In the genomic region with DNA sequence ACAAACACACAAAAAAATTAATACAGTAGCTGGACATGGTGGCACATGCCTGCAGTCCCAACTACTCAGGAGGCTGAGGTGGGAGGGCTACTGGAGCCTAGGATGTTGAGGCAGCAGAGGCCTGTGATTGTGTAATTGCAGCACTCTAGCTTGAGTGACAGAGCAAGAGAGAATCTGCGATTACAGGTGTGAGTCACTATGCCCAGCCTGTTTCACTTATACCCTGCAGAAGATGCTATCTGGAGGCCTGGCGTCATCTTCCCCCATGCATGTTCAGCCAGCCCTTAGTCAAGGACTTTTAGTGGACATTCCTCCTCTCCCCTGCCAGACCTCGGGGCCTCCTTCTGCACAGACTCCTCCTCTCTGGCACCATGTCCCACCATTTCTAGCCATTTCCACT, we compare ENCODE assay signal across 12 cellular contexts. TPM values are rescaled to one million over a fixed set of nuclear protein-coding genes. Genes with fewer than 3 reads are reported as not detected.
DNase-seq lines count a peak whose midpoint lies in the region; ATAC-seq, FAIRE-seq and TF ChIP-seq lines count a peak whose summit lies in the region.
"Had no signal": no experiment of that assay in that cellular context is flagged by ENCODE, and none has a peak within 500 bp of the region (broad histone marks: within the 10 kb centered on the region; RNA-seq: fewer than 3 reads in every experiment).

No MANE protein-coding gene starts in this region.

- no peak for TF ChIP-seq RAD21 in K562 (CRISPR knock-in tag; conservative IDR thresholded peaks at IDR 0.05 in 1 of 2, IDR thresholded peaks at IDR 0.05 in 1 of 2)

- WGBS in K562 (ENCODE audit: insufficient coverage, low coverage, missing lambda C conversion rate): 9% methylated on average over 3 of the region's 3 CpGs
- 83% methylated on average over 3 of the region's 3 CpGs for WGBS in mesenchymal stem cell

- intact Hi-C loops in K562 (cut with micrococcal nuclease): no loop called here

- no peaks in the 10 kb centered on the region for H4K20me1 ChIP-seq in K562 (replicated peaks; ENCODE audit: control insufficient read depth, insufficient read depth, low read length)

- H3K9ac ChIP-seq in K562 (ENCODE audit: insufficient read depth in 1 of 2, low read depth in 2 of 2, low read length in 2 of 2) (no peak overlapping the region; a peak in 1 of 4 replicates), mesenchymal stem cell (ENCODE audit: low read length) (no peak overlapping the region)

- H3K9me1 ChIP-seq in K562 (ENCODE audit: control insufficient read depth, insufficient read depth, low read length): no peaks in the 10 kb centered on the region

- no peaks in the 10 kb centered on the region for H3K79me2 ChIP-seq in K562 (ENCODE audit: control insufficient read depth, insufficient read depth, low read length)

- H4K91ac ChIP-seq in mesenchymal stem cell (ENCODE audit: low read length): no peak overlapping the region

- H3K4me3 ChIP-seq in K562 (no peak overlapping the region), mesenchymal stem cell (ENCODE audit: insufficient read depth in 1 of 2, low read depth in 1 of 2, low read length in 2 of 2) (no peak overlapping the region)
- H3K4me3 ChIP-seq: sigmoid colon had no signal

- H3K23ac ChIP-seq in mesenchymal stem cell (ENCODE audit: low read length in 2 of 2): no peak overlapping the region

- no peak for FAIRE-seq in K562 (lab: Jason Lieb, UNC)

- no TSS peak for BruUV-seq in K562 (replicated peaks; lab: Mats Ljungman, UMichigan)

- H3K27me3 ChIP-seq in K562 (ENCODE audit: control insufficient read depth in 2 of 2, insufficient read depth in 2 of 2, low read length in 2 of 2): no peaks in the 10 kb centered on the region
- no peaks in the 10 kb centered on the region for H3K27me3 ChIP-seq in mesenchymal stem cell (ENCODE audit: control insufficient read depth in 1 of 2, insufficient read depth in 1 of 2, low read length in 2 of 2)
- H3K27me3 ChIP-seq: sigmoid colon had no signal

- CTCF ChIA-PET in K562 (lab: Yijun Ruan, JAX; ENCODE audit: low intra/inter-chr PET ratio): no interaction called here

- H3K79me1 ChIP-seq in mesenchymal stem cell (replicated peaks; ENCODE audit: low read length, poor library complexity, severe bottlenecking): no peaks in the 10 kb centered on the region

- no peak overlapping the region for H3K18ac ChIP-seq in mesenchymal stem cell (ENCODE audit: low read depth in 1 of 2, low read length in 2 of 2)

- H3K36me3 ChIP-seq in K562 (ENCODE audit: control insufficient read depth, insufficient read depth, low read length): no peaks in the 10 kb centered on the region
- no peaks in the 10 kb centered on the region for H3K36me3 ChIP-seq in mesenchymal stem cell (ENCODE audit: control insufficient read depth in 1 of 2, insufficient read depth in 2 of 2, low read depth in 1 of 2, low read length in 2 of 2)
- H3K36me3 ChIP-seq: sigmoid colon had no signal

- H2BK12ac ChIP-seq in mesenchymal stem cell (ENCODE audit: low read length in 2 of 2): no peak overlapping the region

- POLR2A ChIA-PET in K562 (lab: Yijun Ruan, JAX): interaction anchor here (0.5 to 1.3 kb wide), 5 partner anchors 23 to 96 kb away, joined by 3 to 4 read pairs (median 3); no protein-coding TSS in a partner anchor

- no peak overlapping the region for H3K4me2 ChIP-seq in K562 (ENCODE audit: insufficient read depth, low read length)
- no peak overlapping the region for H3K4me2 ChIP-seq in mesenchymal stem cell (ENCODE audit: low read length, poor library complexity, severe bottlenecking)

- H3K9me3 ChIP-seq in K562 (replicated peaks; ENCODE audit: control insufficient read depth, insufficient read depth, low read depth, low read length): no peaks in the 10 kb centered on the region
- H3K9me3 ChIP-seq in mesenchymal stem cell (ENCODE audit: control insufficient read depth, low read length): no peaks in the 10 kb centered on the region
- H3K9me3 ChIP-seq: sigmoid colon had no signal

- H2AFZ ChIP-seq in K562 (ENCODE audit: low read depth, low read length) (no peak overlapping the region), mesenchymal stem cell (ENCODE audit: low read depth, low read length) (no peak overlapping the region)

- no peak overlapping the region for H2AK5ac ChIP-seq in mesenchymal stem cell (ENCODE audit: low read length, severe bottlenecking)

- no peak overlapping the region for H2BK5ac ChIP-seq in mesenchymal stem cell (ENCODE audit: low read depth, low read length, poor library complexity, severe bottlenecking)

- no peak overlapping the region for H3K4ac ChIP-seq in mesenchymal stem cell (ENCODE audit: low read depth in 1 of 2, low read length in 2 of 2)

- H2BK15ac ChIP-seq in mesenchymal stem cell (ENCODE audit: low read depth, poor library complexity, severe bottlenecking): no peak overlapping the region

- no peaks in the 10 kb centered on the region for H3K4me1 ChIP-seq in K562 (replicated peaks in 1 of 2; ENCODE audit: control insufficient read depth in 2 of 2, insufficient read depth in 2 of 2, low read length in 2 of 2)
- peaks cover 3% of the 10 kb centered on the region for H3K4me1 ChIP-seq in mesenchymal stem cell (ENCODE audit: control insufficient read depth, insufficient read depth, low read depth, low read length)
- H3K4me1 ChIP-seq: sigmoid colon had no signal

- H4K8ac ChIP-seq in mesenchymal stem cell (ENCODE audit: low read length): no peak overlapping the region

- no peak overlapping the region for H3K14ac ChIP-seq in mesenchymal stem cell (ENCODE audit: low read length in 2 of 2)

- 0 out of 2 replicates have a peak, but pooled peaks have one; percentile 6 for TF ChIP-seq EP300 in K562 (IDR thresholded peaks at IDR 0.05; ENCODE audit: low read length)

- H3K27ac ChIP-seq in K562 (ENCODE audit: extremely low read depth, low read depth, low read length) (no peak overlapping the region), mesenchymal stem cell (ENCODE audit: low read length, poor library complexity, severe bottlenecking) (no peak overlapping the region)
- H3K27ac ChIP-seq: sigmoid colon had no signal

- peak; percentile 75 for DNase-seq in NK-92 treated with Interleukin-12 subunit alpha and Interleukin-12 subunit beta, amount 100 ng/mL, for 24 hours (lab: John Stamatoyannopoulos, UW)
- no peak for DNase-seq in NK-92 (lab: John Stamatoyannopoulos, UW; ENCODE audit: unreplicated experiment)
- DNase-seq in HS-5 (ENCODE audit: low read depth): peak; percentile 40
- peak in 2 of 4 experiments; percentile 9 to 37 for DNase-seq in K562 (ENCODE audit: extremely low read depth in 1 of 4, low spot score in 3 of 4)
- peak; percentile 8 for DNase-seq in mesenchymal stem cell
- DNase-seq: activated CD4-positive, CD25-positive, alpha-beta regulatory T cell treated with anti-CD3 and anti-CD28 coated beads, Interleukin-2, amount 50 U/mL, for 72 hours; activated naive CD8-positive, alpha-beta T cell treated with anti-CD3 and anti-CD28 coated beads, Interleukin-2, amount 50 U/mL, for 24 hours; NCI-H1092; sigmoid colon had no signal

- TF ChIP-seq CTCF in K562 (IDR thresholded peaks at IDR 0.05 in 2 of 3, conservative IDR thresholded peaks at IDR 0.05 in 1 of 3; ENCODE audit: insufficient read depth in 2 of 3, low read depth in 1 of 3, low read length in 3 of 3): no peak

- in situ Hi-C loops in K562 (cut with MboI): no loop called here

- H2BK120ac ChIP-seq in mesenchymal stem cell (ENCODE audit: low read depth, low read length): no peak overlapping the region

- ATAC-seq in K562 (peak; percentile 37), GM18502 (IDR thresholded peaks at IDR 0.05; ENCODE audit: poor library complexity, unreplicated experiment) (no peak), GM21390 (IDR thresholded peaks at IDR 0.05; ENCODE audit: unreplicated experiment) (no peak), GM18861 (IDR thresholded peaks at IDR 0.05; ENCODE audit: unreplicated experiment) (no peak)
- ATAC-seq: activated naive CD8-positive, alpha-beta T cell treated with anti-CD3 and anti-CD28 coated beads, Interleukin-2, amount 50 U/mL, for 24 hours had no signal

- TF ChIP-seq POLR2A in K562 (conservative IDR thresholded peaks at IDR 0.05): no peak

TF ChIP-seq in K562, 482 proteins besides CTCF, POLR2A, EP300 and RAD21 (continues in another document):
- TF ChIP-seq PKNOX1 (IDR thresholded peaks at IDR 0.05): peak; percentile 96
- peak; percentile 69 for TF ChIP-seq ARID1B (IDR thresholded peaks at IDR 0.05)

RNA-seq across cellular contexts. Expression of gene RCC2, which starts 36.3 kb away (rescaled TPM):
- 86.3 and 153 TPM in 2 replicates for total RNA-seq in K562 (2011; cell fraction: chromatin; rRNA removed; ENCODE audit: low replicate concordance)
- total RNA-seq in K562 (2011; cell fraction: nucleolus; rRNA removed): 101 and 112 TPM in 2 replicates
- 95.8 and 102 TPM in 2 replicates for total RNA-seq in K562 (2011; cell fraction: nucleoplasm; rRNA removed)
- total RNA-seq in K562 (2014; rRNA removed): 111 and 116 TPM in 2 replicates
- total RNA-seq in K562 (2014; rRNA removed; fragmentation: Illumina TruSeq; extraction: Trizol): 108 and 111 TPM in 2 replicates
- 116 and 117 TPM in 2 replicates for total RNA-seq in K562 (2015; rRNA removed; fragmentation: Illumina TruSeq; extraction: Trizol)
- 258 and 292 TPM in 2 replicates for total RNA-seq in K562 (2021)
- 59.5 and 105 TPM in 2 replicates for polyA plus RNA-seq in K562 (2011; rRNA removed)
- 92.9 and 111 TPM in 2 replicates for polyA plus RNA-seq in K562 (2011; cell fraction: cytosol; rRNA removed)
- polyA plus RNA-seq in K562 (2011; cell fraction: nucleus; rRNA removed): 136 and 155 TPM in 2 replicates
- polyA plus RNA-seq in K562 (2012): 151 and 181 TPM in 2 replicates
- 209 and 213 TPM in 2 replicates for polyA plus RNA-seq in K562 (2014; fragmentation: Illumina TruSeq; extraction: Trizol)
- 100 to 1,000 TPM in 1 of 2 experiments, 10 to 100 TPM in 1; 31.8 to 203 TPM for polyA plus RNA-seq in K562 (2014; fragmentation: Nextera tagmentation; extraction: Ambion mirVana)
- polyA plus RNA-seq in K562 (2014; rRNA removed): 135 and 139 TPM in 2 replicates
- polyA minus RNA-seq in K562 (2011; rRNA and poly(A)+ RNA removed): 69.1 and 75.9 TPM in 2 replicates
- 121 and 149 TPM in 2 replicates for polyA minus RNA-seq in K562 (2011; cell fraction: cytosol; rRNA and poly(A)+ RNA removed)
- 21.8 and 35.7 TPM in 2 replicates for polyA minus RNA-seq in K562 (2011; cell fraction: nucleus; rRNA and poly(A)+ RNA removed)
- polyA plus RNA-seq in mesenchymal stem cell (2013, experiment 1 of 2): 40.7 TPM
- 39.8 TPM for polyA plus RNA-seq in mesenchymal stem cell (2013, experiment 2 of 2)
